Comparison of ENCODE assay signal across 1 cellular context in genomic region chr12:46409342-46409741, GRCh38.
TF ChIP-seq lines count a peak whose summit lies in the region.

No MANE protein-coding gene starts in this region.

TF ChIP-seq in IMR-90, 13 proteins besides CTCF, POLR2A, EP300 and RAD21 (continued from another document):
- TF ChIP-seq USF2 (IDR thresholded peaks at IDR 0.05; ENCODE audit: low read depth, low read length) (no peak), RFX5 (IDR thresholded peaks at IDR 0.05; ENCODE audit: low read depth, low read length) (no peak)
TF ChIP-seq in IMR-90: peak in this region for 0.
